ENCODE assay signal across 18 cellular contexts in genomic region chrX:47646636-47647035, GRCh38. TPM values are rescaled to one million over a fixed set of nuclear protein-coding genes. Genes with fewer than 3 reads are reported as not detected.
A peak's percentile ranks its signal among the peaks of the same experiment; 100 is the strongest.
DNase-seq lines count a peak whose midpoint lies in the region; TF ChIP-seq lines count a peak whose summit lies in the region.
"Had no signal": no experiment of that assay in that cellular context is flagged by ENCODE, and none has a peak within 500 bp of the region (broad histone marks: within the 10 kb centered on the region; RNA-seq: fewer than 3 reads in every experiment).

No MANE protein-coding gene starts in this region.

- H3K4me1 ChIP-seq in OCI-LY7 (ENCODE audit: insufficient read depth, low read length, poor library complexity, severe bottlenecking) = peaks cover 18% of the 10 kb centered on the region

- H3K9me2 ChIP-seq in OCI-LY7 (ENCODE audit: insufficient read depth, low read length) = no peaks in the 10 kb centered on the region

- intact Hi-C loops in OCI-LY7 (cut with micrococcal nuclease; ENCODE audit: unreplicated experiment) = loop anchor here (10.0 kb wide), 1 partner anchor 152 kb away; no protein-coding TSS in a partner anchor

- H3K9me3 ChIP-seq in OCI-LY7 (ENCODE audit: low read length) = no peaks in the 10 kb centered on the region

- POLR2A ChIA-PET in HEK293T (lab: Yijun Ruan, JAX) = no interaction called here
- POLR2A ChIA-PET in OCI-LY7 (lab: Charles Lee) = no interaction called here

- no peak overlapping the region for H3K27ac Mint-ChIP-seq in T-helper 1 cell treated with Interleukin-12 subunit alpha and Interleukin-12 subunit beta and Interleukin-4 antibody, amounts not matched to agents 30 μg/mL and 1 μg/mL, for 36 hours
- peak overlapping the region; percentile 46 for H3K27ac Mint-ChIP-seq in activated naive CD8-positive, alpha-beta T cell
- no peak overlapping the region for H3K27ac Mint-ChIP-seq in activated naive CD8-positive, alpha-beta T cell treated with anti-CD3 and anti-CD28 coated beads for 36 hours

- DNase-seq in T-helper 1 cell (no peak), islet precursor cell (peak; percentile 82), HEK293T (ENCODE audit: extremely low spot score) (no peak), NCI-H1436 (lab: John Stamatoyannopoulos, UW) (no peak), OCI-LY7 (ENCODE audit: low spot score) (no peak)
- no peak for DNase-seq in activated naive CD8-positive, alpha-beta T cell treated with anti-CD3 and anti-CD28 coated beads for 36 hours
- DNase-seq: DMS153, EL, GOT3, Karpas-422, MM.1S, NCI-H1105, NCI-H187 treated with DMSO at 0.1 percent for 48 hours, NCI-H446, PC-9 had no signal

- peaks cover 41% of the 10 kb centered on the region for H3K36me3 ChIP-seq in OCI-LY7 (ENCODE audit: insufficient read depth, low read length)

- no peak overlapping the region for H3K4me2 ChIP-seq in OCI-LY7 (ENCODE audit: low read length)
- H3K4me2 ChIP-seq: PC-9 had no signal

- no peak for TF ChIP-seq CTCF in OCI-LY7 (conservative IDR thresholded peaks at IDR 0.05; ENCODE audit: low read length)

- H2AFZ ChIP-seq in OCI-LY7 (ENCODE audit: low read length) = no peak overlapping the region
- H2AFZ ChIP-seq: PC-9 had no signal

- no TSS peak for BruUV-seq in OCI-LY7 (replicated peaks; lab: Mats Ljungman, UMichigan)

- H3K27me3 Mint-ChIP-seq in T-helper 1 cell treated with Interleukin-12 subunit alpha and Interleukin-12 subunit beta and Interleukin-4 antibody, amounts not matched to agents 30 μg/mL and 1 μg/mL, for 36 hours (ENCODE audit: low read depth) = no peaks in the 10 kb centered on the region
- no peaks in the 10 kb centered on the region for H3K27me3 Mint-ChIP-seq in activated naive CD8-positive, alpha-beta T cell
- no peaks in the 10 kb centered on the region for H3K27me3 Mint-ChIP-seq in activated naive CD8-positive, alpha-beta T cell treated with anti-CD3 and anti-CD28 coated beads for 36 hours

- no peaks in the 10 kb centered on the region for H3K9me3 Mint-ChIP-seq in T-helper 1 cell treated with Interleukin-12 subunit alpha and Interleukin-12 subunit beta and Interleukin-4 antibody, amounts not matched to agents 30 μg/mL and 1 μg/mL, for 36 hours
- H3K9me3 Mint-ChIP-seq in activated naive CD8-positive, alpha-beta T cell (ENCODE audit: low read depth) = no peaks in the 10 kb centered on the region
- H3K9me3 Mint-ChIP-seq in activated naive CD8-positive, alpha-beta T cell treated with anti-CD3 and anti-CD28 coated beads for 36 hours = no peaks in the 10 kb centered on the region

- peak overlapping the region; percentile 20 for H3K4me3 Mint-ChIP-seq in T-helper 1 cell treated with Interleukin-12 subunit alpha and Interleukin-12 subunit beta and Interleukin-4 antibody, amounts not matched to agents 30 μg/mL and 1 μg/mL, for 36 hours
- H3K4me3 Mint-ChIP-seq in activated naive CD8-positive, alpha-beta T cell = no peak overlapping the region
- H3K4me3 Mint-ChIP-seq in activated naive CD8-positive, alpha-beta T cell treated with anti-CD3 and anti-CD28 coated beads for 36 hours = no peak overlapping the region

- H3K36me3 Mint-ChIP-seq in T-helper 1 cell treated with Interleukin-12 subunit alpha and Interleukin-12 subunit beta and Interleukin-4 antibody, amounts not matched to agents 30 μg/mL and 1 μg/mL, for 36 hours (ENCODE audit: low read depth) = peaks cover 28% of the 10 kb centered on the region
- peaks cover 3% of the 10 kb centered on the region for H3K36me3 Mint-ChIP-seq in activated naive CD8-positive, alpha-beta T cell
- peaks cover 35% of the 10 kb centered on the region for H3K36me3 Mint-ChIP-seq in activated naive CD8-positive, alpha-beta T cell treated with anti-CD3 and anti-CD28 coated beads for 36 hours

- no peak overlapping the region for H3K4me3 ChIP-seq in OCI-LY7 (ENCODE audit: low read depth, low read length, poor library complexity, severe bottlenecking)
- H3K4me3 ChIP-seq: PC-9 had no signal

- CTCF ChIA-PET in HEK293T (lab: Yijun Ruan, JAX) = no interaction called here
- CTCF ChIA-PET in OCI-LY7 (lab: Charles Lee; ENCODE audit: unreplicated experiment) = no interaction called here

- peaks cover 19% of the 10 kb centered on the region; the same call in 1 of the 2 replicates for H3K79me2 ChIP-seq in OCI-LY7 (ENCODE audit: insufficient read depth, low read depth, low read length)

- H3K27ac ChIP-seq in OCI-LY7 (ENCODE audit: low read depth, low read length, poor library complexity, severe bottlenecking) = no peak overlapping the region
- H3K27ac ChIP-seq: 22Rv1, PC-9 had no signal

- H4K20me1 ChIP-seq in OCI-LY7 (ENCODE audit: insufficient read depth, low read length) = no peaks in the 10 kb centered on the region

- peaks cover 46% of the 10 kb centered on the region for H3K4me1 Mint-ChIP-seq in T-helper 1 cell treated with Interleukin-12 subunit alpha and Interleukin-12 subunit beta and Interleukin-4 antibody, amounts not matched to agents 30 μg/mL and 1 μg/mL, for 36 hours (ENCODE audit: low read depth)
- H3K4me1 Mint-ChIP-seq in activated naive CD8-positive, alpha-beta T cell (ENCODE audit: low read depth) = peaks cover 51% of the 10 kb centered on the region
- H3K4me1 Mint-ChIP-seq in activated naive CD8-positive, alpha-beta T cell treated with anti-CD3 and anti-CD28 coated beads for 36 hours = peaks cover 45% of the 10 kb centered on the region

TF ChIP-seq in HEK293T, 16 proteins besides CTCF, POLR2A, EP300 and RAD21:
- TF ChIP-seq PKNOX1 (IDR thresholded peaks at IDR 0.05) (no peak), FOXA1 (IDR thresholded peaks at IDR 0.05) (no peak), L3MBTL2 (conservative IDR thresholded peaks at IDR 0.05) (no peak), SP1 (IDR thresholded peaks at IDR 0.05) (no peak), FOXK2 (IDR thresholded peaks at IDR 0.05) (no peak), SUZ12 (IDR thresholded peaks at IDR 0.05) (no peak), LEF1 (IDR thresholded peaks at IDR 0.05; ENCODE audit: borderline replicate concordance) (no peak), CTBP1 (IDR thresholded peaks at IDR 0.05; ENCODE audit: borderline replicate concordance) (no peak), BHLHE40 (IDR thresholded peaks at IDR 0.05; ENCODE audit: borderline replicate concordance) (no peak), ARNT (IDR thresholded peaks at IDR 0.05) (no peak), NFRKB (IDR thresholded peaks at IDR 0.05) (no peak), TARDBP (IDR thresholded peaks at IDR 0.05) (no peak), ZNF384 (IDR thresholded peaks at IDR 0.05) (no peak), HDGF (IDR thresholded peaks at IDR 0.05; ENCODE audit: borderline replicate concordance) (no peak), FOXM1 (IDR thresholded peaks at IDR 0.05; ENCODE audit: borderline replicate concordance) (no peak), ELF4 (IDR thresholded peaks at IDR 0.05) (no peak)

RNA-seq across cellular contexts. Expression of gene ELK1, which starts 3.7 kb away (rescaled TPM):
- total RNA-seq in activated naive CD8-positive, alpha-beta T cell treated with anti-CD3 and anti-CD28 coated beads for 36 hours = 10 to 100 TPM; 65.4 to 67.5 TPM
- 23.0 and 23.3 TPM in 2 replicates for total RNA-seq in OCI-LY7 (2014; rRNA removed; shearing (Covaris generic))
- total RNA-seq in OCI-LY7 (2022) = 49.7 and 51.0 TPM in 2 replicates

RNA-seq across cellular contexts. Expression of gene UXT, which starts 12.3 kb away (rescaled TPM):
- total RNA-seq in activated naive CD8-positive, alpha-beta T cell treated with anti-CD3 and anti-CD28 coated beads for 36 hours = 100 to 1,000 TPM; 150 to 154 TPM
- total RNA-seq in OCI-LY7 (2014; rRNA removed; shearing (Covaris generic)) = 250 and 284 TPM in 2 replicates
- 171 and 201 TPM in 2 replicates for total RNA-seq in OCI-LY7 (2022)

RNA-seq across cellular contexts. Expression of gene CFP, which starts 16.9 kb away (rescaled TPM):
- total RNA-seq in activated naive CD8-positive, alpha-beta T cell treated with anti-CD3 and anti-CD28 coated beads for 36 hours = 1 to 10 TPM in 1 of 2 experiments, under 1 TPM in 1; 0.90 to 1.9 TPM
- 2.0 and 4.7 TPM in 2 replicates for total RNA-seq in OCI-LY7 (2014; rRNA removed; shearing (Covaris generic))
- total RNA-seq in OCI-LY7 (2022) = 4.1 and 4.2 TPM in 2 replicates

RNA-seq across cellular contexts. Expression of gene SYN1, which starts 27.0 kb away (rescaled TPM):
- total RNA-seq in activated naive CD8-positive, alpha-beta T cell treated with anti-CD3 and anti-CD28 coated beads for 36 hours = 1 to 10 TPM in 1 of 2 experiments, under 1 TPM in 1; 0.91 to 1.4 TPM
- total RNA-seq in OCI-LY7 (2014; rRNA removed; shearing (Covaris generic)) = not detected in 2 replicates
- total RNA-seq in OCI-LY7 (2022) = not detected in 2 replicates
- total RNA-seq: PC-9 had no signal
